Comparison of ENCODE assay signal across 7 cellular contexts in the genomic region with DNA sequence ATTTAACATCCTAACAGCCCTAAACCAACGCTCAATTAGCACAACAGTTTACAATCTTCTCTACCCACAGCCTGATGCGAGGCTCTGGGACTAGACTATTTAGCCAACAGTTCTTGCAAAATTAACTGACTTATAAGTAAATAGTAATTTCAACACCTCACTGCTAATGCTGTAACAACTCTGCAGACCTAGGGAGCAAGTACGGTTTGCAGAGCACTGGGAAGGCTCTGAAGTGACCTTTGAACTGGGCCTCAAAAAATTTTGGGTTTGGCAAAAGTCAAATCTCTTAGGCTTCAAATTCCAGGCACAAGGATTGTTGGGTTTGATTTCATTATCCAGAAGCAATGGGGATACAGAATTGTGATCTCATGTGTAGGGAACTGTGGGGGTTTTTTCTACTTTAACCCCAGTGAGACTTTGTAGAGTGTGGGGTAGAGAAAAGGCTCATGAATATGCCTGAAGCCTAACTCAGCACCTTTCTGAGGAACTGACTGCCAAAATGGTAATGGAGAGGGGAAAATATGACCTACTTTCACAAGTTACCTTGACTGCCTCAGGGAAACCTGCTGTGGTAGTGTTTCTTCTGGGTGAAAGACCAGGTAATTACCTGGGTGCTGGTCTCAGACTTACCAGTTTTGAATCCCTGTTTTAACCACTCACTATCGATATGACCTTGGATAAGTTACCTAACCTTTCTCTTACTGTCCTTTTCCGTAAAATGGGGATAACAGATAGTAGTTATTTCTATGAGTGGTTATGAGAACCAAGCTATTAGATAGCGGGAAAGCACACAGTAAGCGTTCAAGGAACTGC. TPM values are rescaled to one million over a fixed set of nuclear protein-coding genes. Genes with fewer than 3 reads are reported as not detected.
DNase-seq lines count a peak whose midpoint lies in the region; ATAC-seq and TF ChIP-seq lines count a peak whose summit lies in the region.

No MANE protein-coding gene starts in this region.

- no peak for DNase-seq in SK-N-MC (ENCODE audit: low read depth, low spot score)
- DNase-seq in foreskin keratinocyte, result no peak
- no peak for DNase-seq in spleen
- DNase-seq in stimulated activated CD4-positive, alpha-beta T cell treated with anti-CD3 and anti-CD28 coated beads, Interleukin-2, amount 100 ng/mL, for 24 hours, result no peak
- DNase-seq in stimulated activated CD8-positive, alpha-beta memory T cell treated with anti-CD3 and anti-CD28 coated beads, Interleukin-4, amount 100 ng/mL, for 48 hours, result no peak

- no peak overlapping the region for H3K9ac ChIP-seq in HUES48 (ENCODE audit: low read depth, low read length)
- H3K9ac ChIP-seq in SK-N-MC (ENCODE audit: insufficient read length), result no peak overlapping the region

- H3K9me3 ChIP-seq in HUES48 (ENCODE audit: control insufficient read depth, insufficient read depth, low read length) (no peaks in the 10 kb centered on the region), SK-N-MC (ENCODE audit: low read depth, low read length) (no peaks in the 10 kb centered on the region), spleen (no peaks in the 10 kb centered on the region)

- H3K27me3 ChIP-seq in HUES48 (ENCODE audit: control insufficient read depth, insufficient read depth, low read length) (no peaks in the 10 kb centered on the region), foreskin keratinocyte (no peaks in the 10 kb centered on the region), spleen (replicated peaks in 1 of 7) (no peaks in the 10 kb centered on the region)

- H3K27ac ChIP-seq in HUES48 (ENCODE audit: low read depth, low read length), result peak overlapping the region; percentile 94
- peak overlapping the region; percentile 56 for H3K27ac ChIP-seq in SK-N-MC
- H3K27ac ChIP-seq in foreskin keratinocyte, result peak overlapping the region; percentile 72
- H3K27ac ChIP-seq in spleen, result peak overlapping the region; percentile 72 to 96 (median 94)

- peak overlapping the region; percentile 72 for H3K4me3 ChIP-seq in HUES48 (ENCODE audit: low read depth, low read length)
- H3K4me3 ChIP-seq in SK-N-MC, result no peak overlapping the region
- H3K4me3 ChIP-seq in spleen, result peak overlapping the region in 4 of 8 donors; percentile 67 to 86 (median 78)

- H3K36me3 ChIP-seq in HUES48 (ENCODE audit: control insufficient read depth, insufficient read depth, low read length), result peaks cover 39% of the 10 kb centered on the region
- no peaks in the 10 kb centered on the region; the same call in 1 of the 2 replicates for H3K36me3 ChIP-seq in SK-N-MC (ENCODE audit: insufficient read depth, low read length)
- H3K36me3 ChIP-seq in spleen, result peaks cover 0 to 46% (median 17%) of the 10 kb centered on the region in 6 donors

- TF ChIP-seq CTCF in foreskin keratinocyte (conservative IDR thresholded peaks at IDR 0.05) (no peak), spleen (IDR thresholded peaks at IDR 0.05 in 8 of 11, conservative IDR thresholded peaks at IDR 0.05 in 3 of 11) (no peak)

- no peak for TF ChIP-seq POLR2A in spleen (IDR thresholded peaks at IDR 0.05)

- H3K4me1 ChIP-seq in HUES48 (ENCODE audit: control insufficient read depth, insufficient read depth, low read length) (peaks cover 19% of the 10 kb centered on the region), foreskin keratinocyte (peaks cover 12% of the 10 kb centered on the region), spleen (peaks cover 19 to 50% (median 42%) of the 10 kb centered on the region in 6 donors)

- intact Hi-C loops in spleen (cut with DNase I; ENCODE audit: low total_unique reads), result no loop called here

- no peak for ATAC-seq in foreskin keratinocyte
- no peak for ATAC-seq in HG03175 (IDR thresholded peaks at IDR 0.05; ENCODE audit: unreplicated experiment)

- 69 to 90% (median 80%) methylated on average over 7 of the region's 7 CpGs for WGBS in spleen, 5 donors

RNA-seq across cellular contexts. Expression of a gene that starts 0.9 kb away (rescaled TPM):
- total RNA-seq in foreskin keratinocyte, result 52.0 and 54.3 TPM in 2 replicates
- polyA plus RNA-seq in foreskin keratinocyte, result 21.5 TPM in 2 replicates
- 10 to 100 TPM; 39.2 to 49.3 (median 42.9) TPM for total RNA-seq in spleen
- 10 to 100 TPM in 1 of 3 donors, 1 to 10 TPM in 2; 8.7 to 24.8 (median 8.9) TPM for polyA plus RNA-seq in spleen

RNA-seq across cellular contexts. Expression of a gene that starts 21.8 kb away (rescaled TPM):
- 10.7 and 12.7 TPM in 2 replicates for total RNA-seq in foreskin keratinocyte
- polyA plus RNA-seq in foreskin keratinocyte, result 14.0 and 15.0 TPM in 2 replicates
- total RNA-seq in spleen, result 1 to 10 TPM; 3.9 to 8.2 (median 5.1) TPM
- polyA plus RNA-seq in spleen, result 10 to 100 TPM; 13.1 to 22.4 (median 13.5) TPM

RNA-seq across cellular contexts. Expression of a gene that starts 26.9 kb away (rescaled TPM):
- total RNA-seq in foreskin keratinocyte, result 3.8 and 4.8 TPM in 2 replicates
- 3.6 and 4.2 TPM in 2 replicates for polyA plus RNA-seq in foreskin keratinocyte
- total RNA-seq in spleen, result 1 to 10 TPM; 1.2 to 2.4 (median 1.5) TPM
- 1 to 10 TPM; 1.6 to 2.4 (median 2.1) TPM for polyA plus RNA-seq in spleen

RNA-seq across cellular contexts. Expression of a gene that starts 30.3 kb away (rescaled TPM):
- total RNA-seq in foreskin keratinocyte (not detected in 2 replicates), spleen (not detected)
- polyA plus RNA-seq in foreskin keratinocyte (not detected in 2 replicates), spleen (under 1 TPM in 1 of 3 donors, not detected in 2; 0.03 TPM)

RNA-seq across cellular contexts. Expression of a gene that starts 43.6 kb away (rescaled TPM):
- total RNA-seq in foreskin keratinocyte, result 16.0 and 18.5 TPM in 2 replicates
- 19.6 and 20.0 TPM in 2 replicates for polyA plus RNA-seq in foreskin keratinocyte
- 10 to 100 TPM; 18.4 to 30.2 (median 27.2) TPM for total RNA-seq in spleen
- polyA plus RNA-seq in spleen, result 10 to 100 TPM in 2 of 3 donors, 1 to 10 TPM in 1; 7.7 to 14.9 (median 11.1) TPM
